In genomic region chr6:3310710-3311109, GRCh38 we compare ENCODE assay signal across 26 cellular contexts. TPM values are rescaled to one million over a fixed set of nuclear protein-coding genes. Genes with fewer than 3 reads are reported as not detected.
DNase-seq lines count a peak whose midpoint lies in the region; ATAC-seq, FAIRE-seq and TF ChIP-seq lines count a peak whose summit lies in the region.
"Had no signal": no experiment of that assay in that cellular context is flagged by ENCODE, and none has a peak within 500 bp of the region (broad histone marks: within the 10 kb centered on the region; RNA-seq: fewer than 3 reads in every experiment).

No MANE protein-coding gene starts in this region.

- H3K4me1 ChIP-seq in mammary epithelial cell (ENCODE audit: insufficient read depth, low read length) (peaks cover 16% of the 10 kb centered on the region), pancreas (peaks cover 0 to 18% (median 0%) of the 10 kb centered on the region in 3 donors)
- H3K4me1 ChIP-seq: BE2C, lower lobe of right lung, stomach had no signal

- BruUV-seq in mammary epithelial cell (replicated peaks; lab: Mats Ljungman, UMichigan) = no TSS peak

- no peaks in the 10 kb centered on the region for H3K36me3 ChIP-seq in mammary epithelial cell (ENCODE audit: insufficient read depth, low read length)
- H3K36me3 ChIP-seq in pancreas = no peaks in the 10 kb centered on the region
- H3K36me3 ChIP-seq: BE2C, heart left ventricle, lower lobe of right lung, ovary, upper lobe of left lung had no signal

- in situ Hi-C loops in mammary epithelial cell (cut with MboI; ENCODE audit: low sequenced_read_pairs in 2 of 2) = no loop called here

- peak; percentile 47 to 77 (median 70) for ATAC-seq in pancreas
- no peak for ATAC-seq in GM21529 (IDR thresholded peaks at IDR 0.05; ENCODE audit: unreplicated experiment)

- no peaks in the 10 kb centered on the region for H3K79me2 ChIP-seq in mammary epithelial cell (ENCODE audit: insufficient read depth, low read length)

- intact Hi-C loops in mammary epithelial cell (cut with micrococcal nuclease) = no loop called here
- intact Hi-C loops in pancreas (cut with DNase I) = no loop called here

- H3K9me3 ChIP-seq in mammary epithelial cell (replicated peaks; ENCODE audit: insufficient read depth, low read length) = no peaks in the 10 kb centered on the region
- H3K9me3 ChIP-seq in pancreas = no peaks in the 10 kb centered on the region
- H3K9me3 ChIP-seq: BE2C, heart left ventricle, lower lobe of right lung, ovary, stomach had no signal

- dilution Hi-C loops in mammary epithelial cell (cut with HindIII; ENCODE audit: low sequenced_read_pairs) = no loop called here

- DNase-seq in DMS79 treated with DMSO at 0.1 percent for 48 hours (lab: John Stamatoyannopoulos, UW) = peak; percentile 30
- no peak for DNase-seq in DMS79 (lab: John Stamatoyannopoulos, UW)
- peak; percentile 93 for DNase-seq in NCI-H2029 treated with DMSO at 0.1 percent for 48 hours (lab: John Stamatoyannopoulos, UW)
- peak; percentile 84 for DNase-seq in mammary epithelial cell
- DNase-seq in pancreas = no peak
- no peak for DNase-seq in NOMO-1 treated with DMSO at 0.1 percent for 48 hours (lab: John Stamatoyannopoulos, UW; ENCODE audit: unreplicated experiment)
- no peak for DNase-seq in SIG-M5 (lab: John Stamatoyannopoulos, UW)
- DNase-seq: 8988T; activated CD4-positive, alpha-beta memory T cell treated with anti-CD3 and anti-CD28 coated beads for 36 hours; activated naive CD4-positive, alpha-beta T cell treated with Interleukin-2 at 50 U/mL for 16 hours; activated T-cell treated with anti-CD3 and anti-CD28 coated beads, Interleukin-2, amount 50 U/mL, for 24 hours; BE2C; cerebellar nuclear complex; effector CD8-positive, alpha-beta T cell; GDM1; heart left ventricle; lower lobe of right lung; naive B cell; NCI-H510A; ovary; stimulated activated CD4-positive, alpha-beta T cell treated with anti-CD3 and anti-CD28 coated beads, Interleukin-4, amount 100 ng/mL, for 24 hours; stomach; upper lobe of left lung had no signal

- no peak overlapping the region for H3K9ac ChIP-seq in mammary epithelial cell (ENCODE audit: insufficient read depth, low read length)
- H3K9ac ChIP-seq: KMS-11 had no signal

- no peak for TF ChIP-seq CTCF in mammary epithelial cell (conservative IDR thresholded peaks at IDR 0.05 in 1 of 2, IDR thresholded peaks at IDR 0.05 in 1 of 2; ENCODE audit: extremely low read depth in 1 of 2, insufficient read depth in 1 of 2, low read depth in 1 of 2, low read length in 2 of 2)
- no peak for TF ChIP-seq CTCF in pancreas (IDR thresholded peaks at IDR 0.05)

- no peak overlapping the region for H2AFZ ChIP-seq in mammary epithelial cell (ENCODE audit: low read depth, low read length)

- no peaks in the 10 kb centered on the region for H4K20me1 ChIP-seq in mammary epithelial cell (ENCODE audit: insufficient read depth, low read length)

- CTCF ChIA-PET in mammary epithelial cell (lab: Charles Lee; ENCODE audit: low non-redundant PET) = no interaction called here

- no peak overlapping the region for H3K27ac ChIP-seq in mammary epithelial cell (ENCODE audit: insufficient read depth, low read depth, low read length)
- peak overlapping the region in 1 of 4 donors; percentile 35 for H3K27ac ChIP-seq in pancreas
- H3K27ac ChIP-seq: heart left ventricle, KMS-11, lower lobe of right lung, ovary, stomach, upper lobe of left lung had no signal

- H3K4me3 ChIP-seq in mammary epithelial cell (replicated peaks in 1 of 3; ENCODE audit: insufficient read depth in 1 of 3, low read depth in 2 of 3, low read length in 3 of 3) (no peak overlapping the region), pancreas (no peak overlapping the region)
- H3K4me3 ChIP-seq: heart left ventricle, lower lobe of right lung, ovary, stomach, upper lobe of left lung had no signal

- WGBS in mammary epithelial cell (ENCODE audit: low coverage, missing lambda C conversion rate) = 5% methylated on average over 9 of the region's 9 CpGs
- WGBS in pancreas, 2 donors = 37 to 41% methylated on average over 9 of the region's 9 CpGs

- no peak for FAIRE-seq in pancreas (lab: Jason Lieb, UNC)
- FAIRE-seq: D721Med had no signal

- no peaks in the 10 kb centered on the region for H3K27me3 ChIP-seq in mammary epithelial cell (ENCODE audit: insufficient read depth, low read length)
- H3K27me3 ChIP-seq in pancreas = no peaks in the 10 kb centered on the region
- H3K27me3 ChIP-seq: heart left ventricle, ovary, stomach, upper lobe of left lung had no signal

- H3K4me2 ChIP-seq in mammary epithelial cell (ENCODE audit: insufficient read depth, low read depth, low read length) = peak overlapping the region; percentile 13
- H3K4me2 ChIP-seq: KMS-11 had no signal

RNA-seq across cellular contexts. Expression of gene PSMG4, which starts 52.0 kb away (rescaled TPM):
- total RNA-seq in mammary epithelial cell (10 to 100 TPM; 14.3 to 29.9 TPM), pancreas (10 to 100 TPM; 10.6 to 18.0 (median 15.5) TPM)
- polyA plus RNA-seq in mammary epithelial cell (26.1 TPM), pancreas (10 to 100 TPM; 23.7 to 40.5 TPM)
- 6.7 TPM for polyA minus RNA-seq in mammary epithelial cell

Comparison
In these comparisons a context has a peak if more than half of its experiments do, and no peak if none do; other contexts are left out.
1. DNase-seq: peak in DMS79 treated with DMSO at 0.1 percent for 48 hours (single experiment), NCI-H2029 treated with DMSO at 0.1 percent for 48 hours (single experiment) and mammary epithelial cell (single experiment); none in DMS79 (single experiment), pancreas (0 of 6), NOMO-1 treated with DMSO at 0.1 percent for 48 hours (single experiment) and SIG-M5 (single experiment).